Comparison of ENCODE assay signal across 12 cellular contexts in the genomic region with DNA sequence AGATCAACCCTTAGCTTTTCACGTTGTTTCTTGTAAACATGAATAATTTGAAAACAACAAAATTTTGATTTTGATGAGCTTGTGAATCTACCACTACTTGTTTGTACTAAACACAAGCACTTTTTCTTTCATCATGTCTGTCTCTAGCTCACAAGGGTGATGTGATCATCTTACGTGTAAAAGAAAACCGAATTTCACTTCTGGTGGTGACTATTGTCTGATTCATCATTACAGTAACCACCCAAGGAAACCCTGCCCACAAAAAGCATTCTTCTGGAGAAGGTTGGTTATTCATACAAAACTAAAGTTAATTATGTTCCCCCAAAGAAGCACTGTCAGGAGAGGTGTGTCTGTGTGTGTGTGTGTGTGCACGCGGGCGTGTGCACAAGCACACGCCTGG.
A peak's percentile ranks its signal among the peaks of the same experiment; 100 is the strongest.
DNase-seq lines count a peak whose midpoint lies in the region; ATAC-seq and TF ChIP-seq lines count a peak whose summit lies in the region.
"Had no signal": no experiment of that assay in that cellular context is flagged by ENCODE, and none has a peak within 500 bp of the region (broad histone marks: within the 10 kb centered on the region; RNA-seq: fewer than 3 reads in every experiment).

No MANE protein-coding gene starts in this region.

- no peaks in the 10 kb centered on the region for H3K36me3 Mint-ChIP-seq in HFFc6 (ENCODE audit: low read depth)
- H3K36me3 Mint-ChIP-seq: neural progenitor cell had no signal

- DNase-seq in EL (peak; percentile 26), HFFc6 (peak; percentile 40), amniotic epithelial cell (ENCODE audit: low read depth) (peak; percentile 18), kidney tubule cell (ENCODE audit: low spot score) (peak; percentile 79), cerebellar nuclear complex (lab: John Stamatoyannopoulos, UW) (no peak)
- DNase-seq: activated effector memory CD4-positive, alpha-beta T cell treated with Interleukin-2 at 50 U/mL for 16 hours; Caco-2; caudate nucleus; lower lobe of right lung had no signal

- H3K27ac Mint-ChIP-seq in HFFc6, result no peak overlapping the region
- H3K27ac Mint-ChIP-seq: neural progenitor cell had no signal

- H3K27me3 Mint-ChIP-seq in HFFc6 (ENCODE audit: insufficient read depth), result peaks cover 4% of the 10 kb centered on the region; the same call in 1 of the 2 replicates

- ATAC-seq in HG03342 (IDR thresholded peaks at IDR 0.05; ENCODE audit: unreplicated experiment), result no peak
- no peak for ATAC-seq in GM19324 (IDR thresholded peaks at IDR 0.05; ENCODE audit: low FRiP score, unreplicated experiment)
- ATAC-seq: lower lobe of right lung had no signal

- H3K4me1 Mint-ChIP-seq in HFFc6 (ENCODE audit: low read depth), result peaks cover 14% of the 10 kb centered on the region

- H3K4me3 Mint-ChIP-seq in HFFc6, result peak overlapping the region; percentile 53; the same call in 1 of the 2 replicates
- H3K4me3 Mint-ChIP-seq: neural progenitor cell had no signal

- H3K9me3 Mint-ChIP-seq in HFFc6, result peaks cover 6% of the 10 kb centered on the region; the same call in 1 of the 2 replicates
- H3K9me3 Mint-ChIP-seq: neural progenitor cell had no signal

- no peak for TF ChIP-seq CTCF in HFFc6 (IDR thresholded peaks at IDR 0.05)

Comparison
In these comparisons a context has a peak if more than half of its experiments do, and no peak if none do; other contexts are left out.
1. DNase-seq: peak in EL (single experiment), HFFc6 (single experiment), amniotic epithelial cell (single experiment) and kidney tubule cell (single experiment); none in cerebellar nuclear complex (0 of 2).